ENCODE assay signal across 7 cellular contexts in the genomic region with DNA sequence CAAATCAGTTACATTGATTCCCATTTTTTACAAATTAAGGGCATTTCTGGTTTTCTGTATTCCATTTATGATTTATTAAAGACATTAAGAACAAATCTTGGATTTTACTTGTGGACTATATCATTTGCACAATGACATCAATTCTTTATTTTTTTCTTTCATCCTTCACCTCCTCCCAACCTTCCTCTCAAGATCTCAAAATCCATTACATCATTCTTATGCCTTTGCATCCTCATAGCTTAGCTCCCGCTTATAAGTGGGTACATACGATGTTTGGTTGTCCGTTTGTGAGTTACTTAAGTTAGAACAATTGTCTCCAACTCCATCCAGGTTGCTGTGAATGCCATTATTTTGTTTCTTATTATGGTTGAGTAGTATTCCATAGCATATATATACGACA.
"Had no signal": no experiment of that assay in that cellular context is flagged by ENCODE, and none has a peak within 500 bp of the region (broad histone marks: within the 10 kb centered on the region; RNA-seq: fewer than 3 reads in every experiment).

No MANE protein-coding gene starts in this region.

- FAIRE-seq: G401.6, GM12891, GM12892, GM18507, GM19239 had no signal

- DNase-seq: GDM1, GF-D8 had no signal
